In the genomic region with DNA sequence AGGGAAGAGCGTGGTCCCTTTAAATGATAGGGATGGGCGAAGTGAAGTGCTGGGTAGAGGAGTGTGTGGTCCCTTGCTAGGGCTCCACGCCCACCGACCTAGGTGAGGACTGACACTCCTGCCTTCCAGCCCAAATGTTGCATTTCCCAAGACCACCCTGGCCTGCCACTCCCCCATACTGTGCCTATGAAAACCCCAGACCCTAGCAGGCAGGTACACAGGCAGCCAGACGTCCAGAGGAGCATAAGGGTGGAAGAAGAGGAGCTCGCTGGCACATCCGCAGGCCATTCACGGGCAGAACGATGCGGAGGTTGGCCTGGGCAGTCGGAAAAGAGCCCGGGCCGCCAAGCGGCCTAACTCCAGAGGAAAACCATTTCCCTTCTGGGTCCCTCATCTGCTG, we compare ENCODE assay signal across 7 cellular contexts. TPM values are rescaled to one million over a fixed set of nuclear protein-coding genes. Genes with fewer than 3 reads are reported as not detected.
DNase-seq lines count a peak whose midpoint lies in the region; ATAC-seq and TF ChIP-seq lines count a peak whose summit lies in the region.

No MANE protein-coding gene starts in this region.

- H3K36me3 ChIP-seq in GM23338 (ENCODE audit: insufficient read depth), result no peaks in the 10 kb centered on the region
- H3K36me3 ChIP-seq in SK-N-MC (ENCODE audit: insufficient read depth, low read length), result no peaks in the 10 kb centered on the region
- H3K36me3 ChIP-seq in skeletal muscle satellite cell (ENCODE audit: insufficient read depth, low read length), result no peaks in the 10 kb centered on the region

- H3K27ac ChIP-seq in GM23338 (ENCODE audit: low read depth) (no peak overlapping the region), SK-N-MC (no peak overlapping the region)

- H3K4me2 ChIP-seq in GM23338, result peak overlapping the region; percentile 77
- peak overlapping the region; percentile 92 for H3K4me2 ChIP-seq in skeletal muscle satellite cell (ENCODE audit: low read length)

- H3K79me2 ChIP-seq in GM23338 (replicated peaks; ENCODE audit: insufficient read depth), result peaks cover 31% of the 10 kb centered on the region

- no peaks in the 10 kb centered on the region for H3K9me2 ChIP-seq in GM23338 (ENCODE audit: insufficient read depth)

- H3K27me3 Mint-ChIP-seq in GM23338 (ENCODE audit: insufficient read depth, low read depth, poor library complexity) (peaks cover 7% of the 10 kb centered on the region), glutamatergic neuron (ENCODE audit: unreplicated experiment) (peaks cover 3% of the 10 kb centered on the region)

- H2AFZ ChIP-seq in GM23338, result peak overlapping the region; percentile 89

- H3K4me3 Mint-ChIP-seq in GM23338 (peak overlapping the region; percentile 90), glutamatergic neuron (ENCODE audit: unreplicated experiment) (peak overlapping the region; percentile 85)

- H3K36me3 Mint-ChIP-seq in GM23338 (ENCODE audit: low read depth) (no peaks in the 10 kb centered on the region), glutamatergic neuron (ENCODE audit: unreplicated experiment) (no peaks in the 10 kb centered on the region)

- H3K4me1 ChIP-seq in GM23338 (ENCODE audit: insufficient read depth) (peaks cover 30% of the 10 kb centered on the region), skeletal muscle satellite cell (ENCODE audit: control insufficient read depth, insufficient read depth, low read length) (peaks cover 42% of the 10 kb centered on the region)

- peaks cover 9% of the 10 kb centered on the region for H4K20me1 ChIP-seq in GM23338 (replicated peaks; ENCODE audit: insufficient read depth)

- H3K9ac ChIP-seq in SK-N-MC (ENCODE audit: insufficient read length) (no peak overlapping the region), skeletal muscle satellite cell (ENCODE audit: low read depth, low read length) (peak overlapping the region; percentile 88)

- H3K27me3 ChIP-seq in GM23338 (ENCODE audit: insufficient read depth), result no peaks in the 10 kb centered on the region
- H3K27me3 ChIP-seq in skeletal muscle satellite cell (ENCODE audit: control insufficient read depth, insufficient read depth, low read length), result no peaks in the 10 kb centered on the region

- no peaks in the 10 kb centered on the region for H3K9me3 ChIP-seq in SK-N-MC (ENCODE audit: low read depth, low read length)
- H3K9me3 ChIP-seq in skeletal muscle satellite cell (replicated peaks; ENCODE audit: low read length), result no peaks in the 10 kb centered on the region

- TF ChIP-seq CTCF in GM23338 (conservative IDR thresholded peaks at IDR 0.05; ENCODE audit: low read depth in 2 of 2) (no peak), glutamatergic neuron (IDR thresholded peaks at IDR 0.05; ENCODE audit: partially characterized antibody, unreplicated experiment) (no peak)

- peak; percentile 58 for ATAC-seq in GM23338
- no peak for ATAC-seq in GM18520 (IDR thresholded peaks at IDR 0.05; ENCODE audit: unreplicated experiment)
- no peak for ATAC-seq in GM18519 (IDR thresholded peaks at IDR 0.05; ENCODE audit: low FRiP score, unreplicated experiment)

- 0 out of 2 replicates have a peak, but pooled peaks cover 3% of the 10 kb centered on the region for H3F3A ChIP-seq in GM23338 (replicated peaks; ENCODE audit: low read depth)

- no peak overlapping the region for H3K27ac Mint-ChIP-seq in GM23338
- no peak overlapping the region for H3K27ac Mint-ChIP-seq in glutamatergic neuron (ENCODE audit: unreplicated experiment)

- DNase-seq in GM23338 (ENCODE audit: low spot score), result peak; percentile 52
- no peak for DNase-seq in SK-N-MC (ENCODE audit: low read depth, low spot score)
- no peak for DNase-seq in glutamatergic neuron
- DNase-seq in HK-2 (ENCODE audit: unreplicated experiment), result no peak

- H3K4me1 Mint-ChIP-seq in GM23338, result peaks cover 34% of the 10 kb centered on the region
- H3K4me1 Mint-ChIP-seq in glutamatergic neuron (ENCODE audit: low read depth, unreplicated experiment), result peaks cover 11% of the 10 kb centered on the region

- H3K9me3 Mint-ChIP-seq in GM23338, result no peaks in the 10 kb centered on the region
- H3K9me3 Mint-ChIP-seq in glutamatergic neuron (ENCODE audit: unreplicated experiment), result peaks cover 1% of the 10 kb centered on the region

- H3K4me3 ChIP-seq in GM23338 (peak overlapping the region; percentile 95), SK-N-MC (peak overlapping the region; percentile 78), skeletal muscle satellite cell (ENCODE audit: low read length) (peak overlapping the region; percentile 89)

TF ChIP-seq in GM23338, 12 proteins besides CTCF, POLR2A, EP300 and RAD21:
- TF ChIP-seq POLR2AphosphoS5 (IDR thresholded peaks at IDR 0.05; ENCODE audit: low read depth) (0 out of 2 replicates have a peak, but pooled peaks have one; percentile 19), REST (IDR thresholded peaks at IDR 0.05; ENCODE audit: unreplicated experiment) (no peak)
TF ChIP-seq in GM23338: peak in this region for 1.

RNA-seq across cellular contexts. Expression of gene IPO8, which starts 0.8 kb away (rescaled TPM):
- 53.6 and 58.2 TPM in 2 replicates for total RNA-seq in GM23338 (2014; rRNA removed; shearing (Covaris generic))
- polyA plus RNA-seq in GM23338 (2016; fragmentation: Nextera tagmentation; extraction: Ambion mirVana), result 11.2 and 13.4 TPM in 2 replicates
- total RNA-seq in glutamatergic neuron (ENCODE audit: unreplicated experiment), result 29.7 TPM
- 18.8 and 22.1 TPM in 2 replicates for total RNA-seq in skeletal muscle satellite cell (2012; rRNA removed)

RNA-seq across cellular contexts. Expression of gene CAPRIN2, which starts 58.3 kb away (rescaled TPM):
- 36.7 and 41.3 TPM in 2 replicates for total RNA-seq in GM23338 (2014; rRNA removed; shearing (Covaris generic))
- 28.4 and 36.5 TPM in 2 replicates for polyA plus RNA-seq in GM23338 (2016; fragmentation: Nextera tagmentation; extraction: Ambion mirVana)
- 36.5 TPM for total RNA-seq in glutamatergic neuron (ENCODE audit: unreplicated experiment)
- total RNA-seq in skeletal muscle satellite cell (2012; rRNA removed), result 20.1 and 21.8 TPM in 2 replicates
